In the genomic region with DNA sequence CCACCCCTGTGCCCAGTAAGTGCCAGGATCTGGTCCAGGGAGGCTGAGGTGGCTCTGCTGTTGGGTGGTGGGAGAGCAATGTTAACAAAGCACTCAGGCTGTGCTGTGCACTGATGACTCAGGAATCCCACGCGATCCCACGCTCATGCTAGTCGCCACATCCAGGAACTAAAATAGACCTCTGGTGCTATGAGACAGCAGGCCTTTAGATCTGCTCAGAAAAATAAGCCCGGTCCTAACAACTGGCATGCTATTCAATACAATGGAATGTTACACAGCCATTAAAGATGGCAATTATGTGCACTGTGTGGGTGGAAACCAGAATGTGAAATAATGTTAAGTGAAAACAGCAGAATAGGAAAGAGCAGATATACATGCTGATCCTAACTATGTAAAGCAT, we compare ENCODE assay signal across 10 cellular contexts. TPM values are rescaled to one million over a fixed set of nuclear protein-coding genes. Genes with fewer than 3 reads are reported as not detected.
DNase-seq lines count a peak whose midpoint lies in the region; ATAC-seq, FAIRE-seq and TF ChIP-seq lines count a peak whose summit lies in the region.
"Had no signal": no experiment of that assay in that cellular context is flagged by ENCODE, and none has a peak within 500 bp of the region (broad histone marks: within the 10 kb centered on the region; RNA-seq: fewer than 3 reads in every experiment).

No MANE protein-coding gene starts in this region.

- H3K4me1 ChIP-seq in osteoblast (ENCODE audit: insufficient read depth, low read length) = peaks cover 12% of the 10 kb centered on the region

- no peaks in the 10 kb centered on the region for H4K20me1 ChIP-seq in osteoblast (ENCODE audit: insufficient read depth, low read length)

- TF ChIP-seq CTCF in bronchial epithelial cell (IDR thresholded peaks at IDR 0.05; ENCODE audit: insufficient read depth, low read length, severe bottlenecking) (no peak), osteoblast (IDR thresholded peaks at IDR 0.05; ENCODE audit: extremely low read depth, low read depth, low read length) (no peak)

- H3K36me3 ChIP-seq in bronchial epithelial cell (ENCODE audit: control insufficient read depth, insufficient read depth, low read length) (no peaks in the 10 kb centered on the region), osteoblast (ENCODE audit: insufficient read depth, low read length) (peaks cover 9% of the 10 kb centered on the region)

- no peaks in the 10 kb centered on the region for H3K79me2 ChIP-seq in osteoblast (ENCODE audit: insufficient read depth, low read length)

- H2AFZ ChIP-seq in osteoblast (ENCODE audit: low read length) = no peak overlapping the region

- H3K9me3 ChIP-seq in osteoblast (ENCODE audit: low read depth, low read length) = peaks cover 2% of the 10 kb centered on the region

- H3K4me2 ChIP-seq in osteoblast (ENCODE audit: insufficient read depth, low read length) = peak overlapping the region; percentile 23

- no peaks in the 10 kb centered on the region for H3K9me3 Mint-ChIP-seq in T-cell

- H3K27me3 Mint-ChIP-seq in T-cell = no peaks in the 10 kb centered on the region

- H3K4me3 ChIP-seq in bronchial epithelial cell (ENCODE audit: low read depth, low read length) (no peak overlapping the region), osteoblast (ENCODE audit: insufficient read depth, low read length) (no peak overlapping the region)

- POLR2A ChIA-PET in T-cell (lab: Charles Lee) = no interaction called here

- no peak for ATAC-seq in T-cell (replicated peaks in 1 of 4)

- no peak for FAIRE-seq in bronchial epithelial cell (lab: Jason Lieb, UNC)
- FAIRE-seq: GM12891 had no signal

- H3K27ac ChIP-seq in osteoblast (ENCODE audit: low read depth, low read length) = peak overlapping the region; percentile 80

- H3K4me1 Mint-ChIP-seq in T-cell = peaks cover 0 to 2% (median 0%) of the 10 kb centered on the region in 3 donors

- CTCF ChIA-PET in T-cell (lab: Charles Lee) = interaction anchor here in 1 of 2 donors (0.6 kb wide), 1 partner anchor 170 kb away, joined by 4 read pairs; no protein-coding TSS in a partner anchor

- no peak overlapping the region for H3K27ac Mint-ChIP-seq in T-cell

- peak; percentile 89 for DNase-seq in COLO829 (ENCODE audit: low spot score)
- peak; percentile 93 for DNase-seq in M059J (ENCODE audit: low read depth)
- DNase-seq in bronchial epithelial cell (ENCODE audit: low read depth) = peak; percentile 79
- DNase-seq in osteoblast (ENCODE audit: insufficient read length, low spot score, missing footprints) = peak; percentile 83
- DNase-seq in NCI-H1105 treated with DMSO at 0.1 percent for 48 hours (lab: John Stamatoyannopoulos, UW) = no peak
- no peak for DNase-seq in T-cell
- no peak for DNase-seq in NCI-H345 treated with DMSO at 0.1 percent for 48 hours (lab: John Stamatoyannopoulos, UW; ENCODE audit: unreplicated experiment)
- no peak for DNase-seq in NAMALWA (ENCODE audit: low spot score)
- DNase-seq: cortex of kidney had no signal

- no peak overlapping the region for H3K4me3 Mint-ChIP-seq in T-cell

- peaks cover 15% of the 10 kb centered on the region for H3K36me3 Mint-ChIP-seq in T-cell

- H3K27me3 ChIP-seq in bronchial epithelial cell (ENCODE audit: control insufficient read depth, insufficient read depth, low read length) (no peaks in the 10 kb centered on the region), osteoblast (ENCODE audit: insufficient read depth, low read length) (no peaks in the 10 kb centered on the region)

RNA-seq across cellular contexts. Expression of gene ARL13A, which starts 26.0 kb away (rescaled TPM):
- not detected in 2 replicates for total RNA-seq in M059J (2014; rRNA removed; shearing (Covaris generic))
- total RNA-seq in bronchial epithelial cell (not detected in 2 replicates), osteoblast (not detected in 2 replicates), T-cell (not detected)

RNA-seq across cellular contexts. Expression of gene TRMT2B, which starts 56.4 kb away (rescaled TPM):
- 31.4 and 32.8 TPM in 2 replicates for total RNA-seq in M059J (2014; rRNA removed; shearing (Covaris generic))
- total RNA-seq in bronchial epithelial cell (8.4 and 13.6 TPM in 2 replicates), osteoblast (13.8 and 15.9 TPM in 2 replicates), T-cell (10 to 100 TPM; 34.7 to 45.8 (median 43.6) TPM)

Comparison
In these comparisons a context has a peak if more than half of its experiments do, and no peak if none do; other contexts are left out.
1. DNase-seq: peak in COLO829 (single experiment), M059J (single experiment), bronchial epithelial cell (single experiment) and osteoblast (single experiment); none in NCI-H1105 treated with DMSO at 0.1 percent for 48 hours (single experiment), T-cell (0 of 34), NCI-H345 treated with DMSO at 0.1 percent for 48 hours (single experiment) and NAMALWA (single experiment).